In genomic region chr2:98747888-98748287, GRCh38 we compare ENCODE assay signal across 26 cellular contexts. TPM values are rescaled to one million over a fixed set of nuclear protein-coding genes. Genes with fewer than 3 reads are reported as not detected.
DNase-seq lines count a peak whose midpoint lies in the region; ATAC-seq and TF ChIP-seq lines count a peak whose summit lies in the region.
"Had no signal": no experiment of that assay in that cellular context is flagged by ENCODE, and none has a peak within 500 bp of the region (broad histone marks: within the 10 kb centered on the region; RNA-seq: fewer than 3 reads in every experiment).

No MANE protein-coding gene starts in this region.

- no peaks in the 10 kb centered on the region for H4K20me1 ChIP-seq in GM23338 (replicated peaks; ENCODE audit: insufficient read depth)

- peaks cover 36% of the 10 kb centered on the region for H3K4me1 Mint-ChIP-seq in activated CD8-positive, alpha-beta memory T cell treated with anti-CD3 and anti-CD28 coated beads, Interleukin-2, amount 10 ng/mL, durations not matched to agents 7 days and 5 days
- H3K4me1 Mint-ChIP-seq in GM23338 (peaks cover 12% of the 10 kb centered on the region), osteocyte (ENCODE audit: unreplicated experiment) (peaks cover 6% of the 10 kb centered on the region)
- peaks cover 43% of the 10 kb centered on the region for H3K4me1 Mint-ChIP-seq in activated CD8-positive, alpha-beta T cell treated with anti-CD3 and anti-CD28 coated beads for 36 hours (ENCODE audit: low read depth)
- H3K4me1 Mint-ChIP-seq in stimulated activated effector memory CD8-positive, alpha-beta T cell treated with anti-CD3 and anti-CD28 coated beads, Interleukin-12 subunit alpha, Interleukin-12 subunit beta, amount 100 ng/mL, for 72 hours = peaks cover 20% of the 10 kb centered on the region

- H3K36me3 ChIP-seq in GM23338 (ENCODE audit: insufficient read depth) = no peaks in the 10 kb centered on the region
- H3K36me3 ChIP-seq: ascending aorta, WERI-Rb-1 had no signal

- H3K4me2 ChIP-seq in GM23338 = no peak overlapping the region

- H3K4me3 Mint-ChIP-seq in activated CD8-positive, alpha-beta memory T cell treated with anti-CD3 and anti-CD28 coated beads, Interleukin-2, amount 10 ng/mL, durations not matched to agents 7 days and 5 days = peak overlapping the region; percentile 20
- no peak overlapping the region for H3K4me3 Mint-ChIP-seq in GM23338
- H3K4me3 Mint-ChIP-seq in activated CD8-positive, alpha-beta T cell treated with anti-CD3 and anti-CD28 coated beads for 36 hours = no peak overlapping the region
- H3K4me3 Mint-ChIP-seq in stimulated activated effector memory CD8-positive, alpha-beta T cell treated with anti-CD3 and anti-CD28 coated beads, Interleukin-12 subunit alpha, Interleukin-12 subunit beta, amount 100 ng/mL, for 72 hours = peak overlapping the region; percentile 4
- H3K4me3 Mint-ChIP-seq in osteocyte (ENCODE audit: unreplicated experiment) = no peak overlapping the region
- H3K4me3 Mint-ChIP-seq: activated naive CD4-positive, alpha-beta T cell treated with anti-CD3 and anti-CD28 coated beads, Interleukin-2, amount 50 U/mL, for 24 hours; T-helper 2 cell treated with Interferon-gamma antibody and Interleukin-4, amounts not matched to agents 5 μg/mL and 100 μg/mL, for 36 hours had no signal

- H3K27ac ChIP-seq in GM23338 (ENCODE audit: low read depth) = no peak overlapping the region
- H3K27ac ChIP-seq: ascending aorta, WERI-Rb-1 had no signal

- intact Hi-C loops in activated CD8-positive, alpha-beta T cell treated with anti-CD3 and anti-CD28 coated beads for 36 hours (cut with micrococcal nuclease) = no loop called here

- peak overlapping the region; percentile 65 for H3K27ac Mint-ChIP-seq in activated CD8-positive, alpha-beta memory T cell treated with anti-CD3 and anti-CD28 coated beads, Interleukin-2, amount 10 ng/mL, durations not matched to agents 7 days and 5 days
- H3K27ac Mint-ChIP-seq in GM23338 = no peak overlapping the region; the same call in 1 of the 2 replicates
- peak overlapping the region; percentile 57 for H3K27ac Mint-ChIP-seq in activated CD8-positive, alpha-beta T cell treated with anti-CD3 and anti-CD28 coated beads for 36 hours
- no peak overlapping the region for H3K27ac Mint-ChIP-seq in stimulated activated effector memory CD8-positive, alpha-beta T cell treated with anti-CD3 and anti-CD28 coated beads, Interleukin-12 subunit alpha, Interleukin-12 subunit beta, amount 100 ng/mL, for 72 hours
- H3K27ac Mint-ChIP-seq in osteocyte (ENCODE audit: unreplicated experiment) = no peak overlapping the region
- H3K27ac Mint-ChIP-seq: activated naive CD4-positive, alpha-beta T cell treated with anti-CD3 and anti-CD28 coated beads, Interleukin-2, amount 50 U/mL, for 24 hours; naive B cell; T-helper 2 cell treated with Interferon-gamma antibody and Interleukin-4, amounts not matched to agents 5 μg/mL and 100 μg/mL, for 36 hours had no signal

- peaks cover 3% of the 10 kb centered on the region for H3K9me3 Mint-ChIP-seq in activated CD8-positive, alpha-beta memory T cell treated with anti-CD3 and anti-CD28 coated beads, Interleukin-2, amount 10 ng/mL, durations not matched to agents 7 days and 5 days (ENCODE audit: low read depth)
- H3K9me3 Mint-ChIP-seq in GM23338 = no peaks in the 10 kb centered on the region; the same call in 1 of the 3 replicates
- peaks cover 7% of the 10 kb centered on the region for H3K9me3 Mint-ChIP-seq in activated CD8-positive, alpha-beta T cell treated with anti-CD3 and anti-CD28 coated beads for 36 hours
- no peaks in the 10 kb centered on the region for H3K9me3 Mint-ChIP-seq in stimulated activated effector memory CD8-positive, alpha-beta T cell treated with anti-CD3 and anti-CD28 coated beads, Interleukin-12 subunit alpha, Interleukin-12 subunit beta, amount 100 ng/mL, for 72 hours
- H3K9me3 Mint-ChIP-seq in osteocyte (ENCODE audit: unreplicated experiment) = no peaks in the 10 kb centered on the region
- H3K9me3 Mint-ChIP-seq: activated naive CD4-positive, alpha-beta T cell treated with anti-CD3 and anti-CD28 coated beads, Interleukin-2, amount 50 U/mL, for 24 hours had no signal

- H3K36me3 Mint-ChIP-seq in activated CD8-positive, alpha-beta memory T cell treated with anti-CD3 and anti-CD28 coated beads, Interleukin-2, amount 10 ng/mL, durations not matched to agents 7 days and 5 days = peaks cover 1% of the 10 kb centered on the region
- no peaks in the 10 kb centered on the region for H3K36me3 Mint-ChIP-seq in GM23338 (ENCODE audit: low read depth)
- peaks cover 3% of the 10 kb centered on the region for H3K36me3 Mint-ChIP-seq in activated CD8-positive, alpha-beta T cell treated with anti-CD3 and anti-CD28 coated beads for 36 hours (ENCODE audit: low read depth)
- H3K36me3 Mint-ChIP-seq in stimulated activated effector memory CD8-positive, alpha-beta T cell treated with anti-CD3 and anti-CD28 coated beads, Interleukin-12 subunit alpha, Interleukin-12 subunit beta, amount 100 ng/mL, for 72 hours = no peaks in the 10 kb centered on the region
- no peaks in the 10 kb centered on the region for H3K36me3 Mint-ChIP-seq in osteocyte (ENCODE audit: unreplicated experiment)
- H3K36me3 Mint-ChIP-seq: activated naive CD4-positive, alpha-beta T cell treated with anti-CD3 and anti-CD28 coated beads, Interleukin-2, amount 50 U/mL, for 24 hours had no signal

- H3K27me3 ChIP-seq in GM23338 (ENCODE audit: insufficient read depth) = no peaks in the 10 kb centered on the region
- H3K27me3 ChIP-seq: ascending aorta had no signal

- no peaks in the 10 kb centered on the region for H3K27me3 Mint-ChIP-seq in activated CD8-positive, alpha-beta memory T cell treated with anti-CD3 and anti-CD28 coated beads, Interleukin-2, amount 10 ng/mL, durations not matched to agents 7 days and 5 days
- H3K27me3 Mint-ChIP-seq in GM23338 (ENCODE audit: insufficient read depth, low read depth, poor library complexity) = peaks cover 6% of the 10 kb centered on the region
- no peaks in the 10 kb centered on the region for H3K27me3 Mint-ChIP-seq in activated CD8-positive, alpha-beta T cell treated with anti-CD3 and anti-CD28 coated beads for 36 hours
- peaks cover 35% of the 10 kb centered on the region for H3K27me3 Mint-ChIP-seq in osteocyte (ENCODE audit: unreplicated experiment)
- H3K27me3 Mint-ChIP-seq: activated naive CD4-positive, alpha-beta T cell treated with anti-CD3 and anti-CD28 coated beads, Interleukin-2, amount 50 U/mL, for 24 hours had no signal

- H3F3A ChIP-seq in GM23338 (replicated peaks; ENCODE audit: low read depth) = no peaks in the 10 kb centered on the region

- POLR2A ChIA-PET in activated CD8-positive, alpha-beta T cell treated with anti-CD3 and anti-CD28 coated beads for 36 hours (lab: Charles Lee) = interaction anchor here (1.8 to 4.9 kb wide), 3 partner anchors 10 to 24 kb away, joined by 4 to 19 read pairs (median 10); no protein-coding TSS in a partner anchor

- H3K4me1 ChIP-seq in GM23338 (ENCODE audit: insufficient read depth) = no peaks in the 10 kb centered on the region
- H3K4me1 ChIP-seq: ascending aorta had no signal

- peak; percentile 72 for ATAC-seq in activated CD8-positive, alpha-beta memory T cell treated with anti-CD3 and anti-CD28 coated beads, Interleukin-2, amount 10 ng/mL, durations not matched to agents 7 days and 5 days
- ATAC-seq in GM23338 (peak; percentile 52), GM18519 (IDR thresholded peaks at IDR 0.05; ENCODE audit: low FRiP score, unreplicated experiment) (no peak), HG03025 (IDR thresholded peaks at IDR 0.05; ENCODE audit: low FRiP score, unreplicated experiment) (no peak)
- peak; percentile 52 for ATAC-seq in activated CD8-positive, alpha-beta T cell treated with anti-CD3 and anti-CD28 coated beads for 36 hours
- ATAC-seq in stimulated activated effector memory CD8-positive, alpha-beta T cell treated with anti-CD3 and anti-CD28 coated beads, Interleukin-12 subunit alpha, Interleukin-12 subunit beta, amount 100 ng/mL, for 72 hours = no peak
- ATAC-seq: HCT116, Panc1 had no signal

- CTCF ChIA-PET in activated CD8-positive, alpha-beta memory T cell treated with anti-CD3 and anti-CD28 coated beads, Interleukin-2, amount 10 ng/mL, durations not matched to agents 7 days and 5 days (lab: Charles Lee) = interaction anchor here (0.9 to 4.1 kb wide), 5 partner anchors 11 to 98 kb away, joined by 3 to 12 read pairs (median 4); no protein-coding TSS in a partner anchor
- CTCF ChIA-PET in activated CD8-positive, alpha-beta T cell treated with anti-CD3 and anti-CD28 coated beads for 36 hours (lab: Charles Lee) = interaction anchor here (1.2 kb wide), 2 partner anchors 13 to 128 kb away, joined by 3 to 4 read pairs; no protein-coding TSS in a partner anchor

- H3K9me2 ChIP-seq in GM23338 (ENCODE audit: insufficient read depth) = no peaks in the 10 kb centered on the region; the same call in 1 of the 2 replicates

- no peaks in the 10 kb centered on the region for H3K79me2 ChIP-seq in GM23338 (replicated peaks; ENCODE audit: insufficient read depth)

- DNase-seq in activated CD8-positive, alpha-beta memory T cell treated with anti-CD3 and anti-CD28 coated beads, Interleukin-2, amount 10 ng/mL, durations not matched to agents 7 days and 5 days = no peak
- DNase-seq in activated CD8-positive, alpha-beta memory T cell treated with anti-CD3 and anti-CD28 coated beads, Interleukin-2, amount 50 U/mL, for 48 hours = no peak
- DNase-seq in GM23338 (ENCODE audit: low spot score) (no peak), osteocyte (ENCODE audit: extremely low spot score, unreplicated experiment) (no peak)
- DNase-seq in activated CD8-positive, alpha-beta T cell treated with anti-CD3 and anti-CD28 coated beads for 36 hours = peak; percentile 28
- DNase-seq in stimulated activated effector memory CD8-positive, alpha-beta T cell treated with anti-CD3 and anti-CD28 coated beads, Interleukin-12 subunit alpha, Interleukin-12 subunit beta, amount 100 ng/mL, for 72 hours (ENCODE audit: low spot score in 2 of 2) = no peak
- DNase-seq: activated CD4-positive, alpha-beta T cell treated with anti-CD3 and anti-CD28 coated beads, Interleukin-2, amount 50 U/mL, for 4 hours; activated T-cell treated with anti-CD3 and anti-CD28 coated beads, Interleukin-2, amount 50 U/mL, for 48 hours; C1 segment of cervical spinal cord; central memory CD4-positive, alpha-beta T cell; EL; glutamatergic neuron; Karpas-422; mesendoderm; naive B cell; NCI-H2081 treated with DMSO at 0.1 percent for 48 hours; NK-92 treated with Interleukin-12 subunit alpha and Interleukin-12 subunit beta, amount 100 ng/mL, for 24 hours; right cardiac atrium; WERI-Rb-1 had no signal

- TF ChIP-seq CTCF in GM23338 (conservative IDR thresholded peaks at IDR 0.05; ENCODE audit: low read depth in 2 of 2) = no peak
- TF ChIP-seq CTCF in activated CD8-positive, alpha-beta T cell treated with anti-CD3 and anti-CD28 coated beads for 36 hours (IDR thresholded peaks at IDR 0.05) = no peak
- TF ChIP-seq CTCF in osteocyte (IDR thresholded peaks at IDR 0.05) = no peak

- H3K4me3 ChIP-seq in GM23338 = no peak overlapping the region
- H3K4me3 ChIP-seq: ascending aorta had no signal

- H2AFZ ChIP-seq in GM23338 = peak overlapping the region; percentile 45; the same call in 1 of the 2 replicates

RNA-seq across cellular contexts. Expression of gene MGAT4A, which starts 17.0 kb away (rescaled TPM):
- total RNA-seq in activated CD8-positive, alpha-beta memory T cell treated with anti-CD3 and anti-CD28 coated beads, Interleukin-2, amount 10 ng/mL, durations not matched to agents 7 days and 5 days = 10 to 100 TPM; 57.4 to 72.0 TPM
- total RNA-seq in GM23338 (2014; rRNA removed; shearing (Covaris generic)) = 4.7 and 5.6 TPM in 2 replicates
- polyA plus RNA-seq in GM23338 (2016; fragmentation: Nextera tagmentation; extraction: Ambion mirVana) = 2.9 and 4.4 TPM in 2 replicates
- total RNA-seq in activated CD8-positive, alpha-beta T cell treated with anti-CD3 and anti-CD28 coated beads for 36 hours = 10 to 100 TPM; 57.6 to 59.0 TPM
- 0.38 TPM in 1 of 2 replicates, not detected in the other for total RNA-seq in osteocyte

Comparison
In these comparisons a context has a peak if more than half of its experiments do, and no peak if none do; other contexts are left out.
1. ATAC-seq: peak in activated CD8-positive, alpha-beta memory T cell treated with anti-CD3 and anti-CD28 coated beads, Interleukin-2, amount 10 ng/mL, durations not matched to agents 7 days and 5 days (single experiment), GM23338 (single experiment) and activated CD8-positive, alpha-beta T cell treated with anti-CD3 and anti-CD28 coated beads for 36 hours (single experiment); none in stimulated activated effector memory CD8-positive, alpha-beta T cell treated with anti-CD3 and anti-CD28 coated beads, Interleukin-12 subunit alpha, Interleukin-12 subunit beta, amount 100 ng/mL, for 72 hours (single experiment), GM18519 (single experiment) and HG03025 (single experiment).
2. H3K27ac Mint-ChIP-seq: peak in activated CD8-positive, alpha-beta memory T cell treated with anti-CD3 and anti-CD28 coated beads, Interleukin-2, amount 10 ng/mL, durations not matched to agents 7 days and 5 days (single experiment) and activated CD8-positive, alpha-beta T cell treated with anti-CD3 and anti-CD28 coated beads for 36 hours (single experiment); none in GM23338 (single experiment), stimulated activated effector memory CD8-positive, alpha-beta T cell treated with anti-CD3 and anti-CD28 coated beads, Interleukin-12 subunit alpha, Interleukin-12 subunit beta, amount 100 ng/mL, for 72 hours (single experiment) and osteocyte (single experiment).
3. H3K4me3 Mint-ChIP-seq: peak in activated CD8-positive, alpha-beta memory T cell treated with anti-CD3 and anti-CD28 coated beads, Interleukin-2, amount 10 ng/mL, durations not matched to agents 7 days and 5 days (single experiment) and stimulated activated effector memory CD8-positive, alpha-beta T cell treated with anti-CD3 and anti-CD28 coated beads, Interleukin-12 subunit alpha, Interleukin-12 subunit beta, amount 100 ng/mL, for 72 hours (single experiment); none in GM23338 (single experiment), activated CD8-positive, alpha-beta T cell treated with anti-CD3 and anti-CD28 coated beads for 36 hours (single experiment) and osteocyte (single experiment).